14 cellular contexts compared by ENCODE assay signal in genomic region chr3:53579636-53580035, GRCh38.
DNase-seq lines count a peak whose midpoint lies in the region; ATAC-seq lines count a peak whose summit lies in the region.
"Had no signal": no experiment of that assay in that cellular context is flagged by ENCODE, and none has a peak within 500 bp of the region (broad histone marks: within the 10 kb centered on the region; RNA-seq: fewer than 3 reads in every experiment).

No MANE protein-coding gene starts in this region.

- ATAC-seq in GM21825 (IDR thresholded peaks at IDR 0.05; ENCODE audit: unreplicated experiment) (no peak), HG02884 (IDR thresholded peaks at IDR 0.05; ENCODE audit: unreplicated experiment) (no peak)
- ATAC-seq: HepG2 had no signal

- DNase-seq in NCI-H748 (lab: John Stamatoyannopoulos, UW; ENCODE audit: unreplicated experiment) (peak; percentile 9), NCI-H748 treated with DMSO at 0.1 percent for 48 hours (lab: John Stamatoyannopoulos, UW) (no peak), NCI-H69 (lab: John Stamatoyannopoulos, UW) (peak; percentile 64), iPS-NIHi11 (ENCODE audit: low spot score) (peak; percentile 21), NCI-H82 treated with DMSO at 0.1 percent for 48 hours (lab: John Stamatoyannopoulos, UW; ENCODE audit: unreplicated experiment) (no peak)
- DNase-seq: ACHN; CD4-positive, CD25-positive, alpha-beta regulatory T cell; DMS53; GF-D8; HCEC 1CT; HFFc6 had no signal

Comparison
In these comparisons a context has a peak if more than half of its experiments do, and no peak if none do; other contexts are left out.
1. DNase-seq: peak in NCI-H748 (single experiment), NCI-H69 (single experiment) and iPS-NIHi11 (single experiment); none in NCI-H748 treated with DMSO at 0.1 percent for 48 hours (single experiment) and NCI-H82 treated with DMSO at 0.1 percent for 48 hours (single experiment).